In the genomic region with DNA sequence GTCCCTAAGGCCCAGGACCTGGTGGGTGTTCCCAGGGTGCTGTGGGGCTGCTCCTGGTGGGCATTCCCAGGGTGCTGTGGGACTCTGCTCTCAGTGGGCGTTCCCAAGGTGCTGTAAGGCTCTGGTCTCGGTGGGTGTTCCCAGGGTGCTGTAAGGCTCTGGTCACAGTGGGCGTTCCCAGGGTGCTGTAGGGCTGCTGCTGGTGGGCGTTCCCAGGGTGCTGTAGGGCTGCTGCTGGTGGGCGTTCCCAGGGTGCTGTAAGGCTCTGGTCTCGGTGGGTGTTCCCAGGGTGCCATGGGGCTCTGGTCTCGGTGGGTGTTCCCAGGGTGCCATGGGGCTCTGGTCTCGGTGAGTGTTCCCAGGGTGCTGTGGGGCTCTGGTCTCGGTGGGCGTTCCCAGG, we compare ENCODE assay signal across 15 cellular contexts. TPM values are rescaled to one million over a fixed set of nuclear protein-coding genes. Genes with fewer than 3 reads are reported as not detected.
"Had no signal": no experiment of that assay in that cellular context is flagged by ENCODE, and none has a peak within 500 bp of the region (broad histone marks: within the 10 kb centered on the region; RNA-seq: fewer than 3 reads in every experiment).

No MANE protein-coding gene starts in this region.

RNA-seq across cellular contexts. Expression of a gene that starts 57.3 kb away (rescaled TPM):
- total RNA-seq: activated B cell treated with CpG ODN at 0.5 μM for 24 hours; activated CD4-positive, alpha-beta memory T cell treated with anti-CD3 and anti-CD28 coated beads for 36 hours; activated CD4-positive, alpha-beta T cell treated with anti-CD3 and anti-CD28 coated beads, Interleukin-2, amount 10 ng/mL, durations not matched to agents 24 days and 14 days; activated CD8-positive, alpha-beta memory T cell treated with anti-CD3 and anti-CD28 coated beads for 36 hours; activated CD8-positive, alpha-beta T cell treated with anti-CD3 and anti-CD28 coated beads, Interleukin-2, amount 10 ng/mL, durations not matched to agents 7 days and 5 days; activated naive CD4-positive, alpha-beta T cell treated with anti-CD3 and anti-CD28 coated beads for 36 hours; activated naive CD4-positive, alpha-beta T cell treated with anti-CD3 and anti-CD28 coated beads, Interleukin-2, amount 50 U/mL, for 72 hours; activated naive CD8-positive, alpha-beta T cell treated with anti-CD3 and anti-CD28 coated beads for 36 hours; activated T-cell treated with anti-CD3 and anti-CD28 coated beads, Interleukin-2, amount 50 U/mL, for 4 hours; activated T-cell treated with anti-CD3 and anti-CD28 coated beads, Interleukin-2, amount 50 U/mL, for 72 hours; activated T-helper 1 cell treated with anti-CD3 and anti-CD28 coated beads, Interleukin-12 subunit alpha, Interleukin-12 subunit beta, Interleukin-2, Interleukin-4 antibody, amounts not matched to agents 30 ng/mL and 10 ng/mL and 1 ng/mL, durations not matched to agents 14 hours and 24 hours and 36 hours; activated T-helper 17 cell treated with anti-CD3 and anti-CD28 coated beads, Interleukin-2, amount 50 U/mL, for 72 hours; adrenal gland; ascending aorta; bronchial epithelial cell had no signal
